In genomic region chr3:184154909-184155643, GRCh38 we compare ENCODE assay signal across 8 cellular contexts. TPM values are rescaled to one million over a fixed set of nuclear protein-coding genes. Genes with fewer than 3 reads are reported as not detected.
DNase-seq lines count a peak whose midpoint lies in the region; ATAC-seq lines count a peak whose summit lies in the region.

Gene DVL3, plus strand, starts transcription at chr3:184155377. Its CDS starts 259 bp downstream, at chr3:184155636.

- peak; percentile 77 for DNase-seq in Ammon's horn (ENCODE audit: low spot score)
- peak; percentile 31 for DNase-seq in NCI-H226
- peak; percentile 79 for DNase-seq in activated CD8-positive, alpha-beta memory T cell treated with anti-CD3 and anti-CD28 coated beads for 24 hours
- peak; percentile 62 for DNase-seq in medulla oblongata (ENCODE audit: extremely low spot score)
- peak; percentile 61 for DNase-seq in stimulated activated naive CD8-positive, alpha-beta T cell treated with anti-CD3 and anti-CD28 coated beads, Interleukin-15, Interleukin-2, amounts not matched to agents 100 U/mL and 50 U/mL, for 24 hours

- ATAC-seq in GM18867 (IDR thresholded peaks at IDR 0.05; ENCODE audit: unreplicated experiment) (peak; percentile 83), HG03045 (IDR thresholded peaks at IDR 0.05; ENCODE audit: unreplicated experiment) (peak; percentile 78)
- peak; percentile 66 for ATAC-seq in stimulated activated naive CD8-positive, alpha-beta T cell treated with anti-CD3 and anti-CD28 coated beads, Interleukin-15, Interleukin-2, amounts not matched to agents 100 U/mL and 50 U/mL, for 24 hours

- in situ Hi-C loops in endometrial microvascular endothelial cells (cut with HindIII; ENCODE audit: inconsistent ontology term, low pct_unique_long_range_greater_than_20kb, low sequenced_read_pairs): no loop called here

RNA-seq across cellular contexts. Expression of gene DVL3, which starts in this region (rescaled TPM):
- total RNA-seq in endometrial microvascular endothelial cells (ENCODE audit: inconsistent ontology term): 27.2 TPM

Comparison
In these comparisons a context has a peak if more than half of its experiments do, and no peak if none do; other contexts are left out.
1. Peak in every context shown above with its lines: DNase-seq and ATAC-seq.